27 cellular contexts compared by ENCODE assay signal in genomic region chr9:70144131-70144503, GRCh38.
"Had no signal": no experiment of that assay in that cellular context is flagged by ENCODE, and none has a peak within 500 bp of the region (broad histone marks: within the 10 kb centered on the region; RNA-seq: fewer than 3 reads in every experiment).

No MANE protein-coding gene starts in this region.

- H2AFZ ChIP-seq: neural progenitor cell had no signal

- H3K27me3 Mint-ChIP-seq: progenitor cell of endocrine pancreas had no signal

- H3K4me1 ChIP-seq: left ventricle myocardium inferior, neural progenitor cell, spleen, tibial nerve, upper lobe of right lung had no signal

- H3K4me2 ChIP-seq: neural progenitor cell had no signal

- H3K4me1 Mint-ChIP-seq: immature natural killer cell, naive B cell, natural killer cell, neural progenitor cell had no signal

- H3K4me3 Mint-ChIP-seq: immature natural killer cell; naive B cell; natural killer cell; nephron progenitor cell; neural progenitor cell; stimulated activated naive B cell treated with anti-CD40 and anti-IgM and Interleukin-4, amounts not matched to agents 10 μg/mL and 1 μg/mL and 100 μg/mL, for 72 hours had no signal

- H3K4me3 ChIP-seq: left ventricle myocardium inferior, lung, neural progenitor cell, skin epidermis, spleen, tibial nerve, upper lobe of right lung had no signal

- H3K9me3 ChIP-seq: left ventricle myocardium inferior, neutrophil, spleen, tibial nerve, upper lobe of right lung had no signal

- H3K36me3 Mint-ChIP-seq: immature natural killer cell, naive B cell, natural killer cell, neural progenitor cell had no signal

- H3K27ac ChIP-seq: left ventricle myocardium inferior, neural progenitor cell, neutrophil, skin epidermis, spleen, tibial nerve, upper lobe of right lung had no signal

- ATAC-seq: natural killer cell; right cardiac atrium; sciatic nerve; stimulated activated naive B cell treated with anti-CD40 and anti-IgM and Interleukin-4, amounts not matched to agents 10 μg/mL and 1 μg/mL and 100 μg/mL, for 72 hours; stimulated activated naive CD8-positive, alpha-beta T cell treated with anti-CD3 and anti-CD28 coated beads, Interleukin-15, Interleukin-2, amounts not matched to agents 100 U/mL and 50 U/mL, for 24 hours; upper lobe of right lung had no signal

- H3K9me3 Mint-ChIP-seq: immature natural killer cell; natural killer cell; neural progenitor cell; stimulated activated naive B cell treated with anti-CD40 and anti-IgM and Interleukin-4, amounts not matched to agents 10 μg/mL and 1 μg/mL and 100 μg/mL, for 72 hours had no signal

- H3K27ac Mint-ChIP-seq: immature natural killer cell; naive B cell; natural killer cell; nephron progenitor cell; neural progenitor cell; progenitor cell of endocrine pancreas; stimulated activated naive B cell treated with anti-CD40 and anti-IgM and Interleukin-4, amounts not matched to agents 10 μg/mL and 1 μg/mL and 100 μg/mL, for 72 hours had no signal

- H3K36me3 ChIP-seq: neural progenitor cell, neutrophil had no signal

- H3K27me3 ChIP-seq: neural progenitor cell, neutrophil, spleen, tibial nerve, upper lobe of right lung had no signal

- DNase-seq: head of caudate nucleus; hypothalamus; immature natural killer cell; kidney; left ventricle myocardium inferior; mesendoderm; midbrain; naive B cell; natural killer cell; nephron progenitor cell; occipital lobe; right cardiac atrium; spleen; stimulated activated CD4-positive, alpha-beta T cell treated with anti-CD3 and anti-CD28 coated beads, Interleukin-2, amount 100 ng/mL, for 48 hours; stimulated activated CD4-positive, alpha-beta T cell treated with anti-CD3 and anti-CD28 coated beads, Interleukin-4, amount 100 ng/mL, for 4 hours; stimulated activated CD8-positive, alpha-beta memory T cell treated with anti-CD3 and anti-CD28 coated beads, Interleukin-4, amount 100 ng/mL, for 48 hours; stimulated activated naive B cell treated with anti-CD40 and anti-IgM and Interleukin-4, amounts not matched to agents 10 μg/mL and 1 μg/mL and 100 μg/mL, for 72 hours; stimulated activated naive CD8-positive, alpha-beta T cell treated with anti-CD3 and anti-CD28 coated beads, Interleukin-15, Interleukin-2, amounts not matched to agents 100 U/mL and 50 U/mL, for 24 hours; substantia nigra; upper lobe of right lung had no signal

- H3K9ac ChIP-seq: neural progenitor cell had no signal
